Comparison of ENCODE assay signal across 15 cellular contexts in genomic region chr18:37567994-37568359, GRCh38. TPM values are rescaled to one million over a fixed set of nuclear protein-coding genes. Genes with fewer than 3 reads are reported as not detected.
DNase-seq lines count a peak whose midpoint lies in the region; ATAC-seq, FAIRE-seq and TF ChIP-seq lines count a peak whose summit lies in the region.
"Had no signal": no experiment of that assay in that cellular context is flagged by ENCODE, and none has a peak within 500 bp of the region (broad histone marks: within the 10 kb centered on the region; RNA-seq: fewer than 3 reads in every experiment).

No MANE protein-coding gene starts in this region.

- no peaks in the 10 kb centered on the region for H4K20me1 ChIP-seq in hepatocyte (ENCODE audit: insufficient read depth, poor library complexity, severe bottlenecking)

- no peak overlapping the region for H3K4me3 ChIP-seq in hepatocyte

- FAIRE-seq in RCC 7860 (lab: Jason Lieb, UNC): no peak
- FAIRE-seq: A549, H54 had no signal

- H2AFZ ChIP-seq in hepatocyte: no peak overlapping the region

- no peaks in the 10 kb centered on the region for H3K36me3 ChIP-seq in hepatocyte (replicated peaks; ENCODE audit: insufficient read depth, low read depth)

- H3K4me3 Mint-ChIP-seq in activated T-cell treated with anti-CD3 and anti-CD28 coated beads, Interleukin-2, amount 50 U/mL, for 72 hours: peak overlapping the region; percentile 31 to 55
- H3K4me3 Mint-ChIP-seq in activated T-cell treated with anti-CD3 and anti-CD28 coated beads, Interleukin-2, amount 50 U/mL, for 24 hours: no peak overlapping the region
- peak overlapping the region; percentile 15 to 55 (median 22) for H3K4me3 Mint-ChIP-seq in T-cell
- H3K4me3 Mint-ChIP-seq in stimulated activated effector memory CD8-positive, alpha-beta T cell treated with anti-CD3 and anti-CD28 coated beads, Interleukin-12 subunit alpha, Interleukin-12 subunit beta, amount 100 ng/mL, for 72 hours: no peak overlapping the region

- H3K9me3 Mint-ChIP-seq in activated T-cell treated with anti-CD3 and anti-CD28 coated beads, Interleukin-2, amount 50 U/mL, for 72 hours: no peaks in the 10 kb centered on the region
- H3K9me3 Mint-ChIP-seq in activated T-cell treated with anti-CD3 and anti-CD28 coated beads, Interleukin-2, amount 50 U/mL, for 24 hours: no peaks in the 10 kb centered on the region
- no peaks in the 10 kb centered on the region for H3K9me3 Mint-ChIP-seq in T-cell
- no peaks in the 10 kb centered on the region for H3K9me3 Mint-ChIP-seq in stimulated activated effector memory CD8-positive, alpha-beta T cell treated with anti-CD3 and anti-CD28 coated beads, Interleukin-12 subunit alpha, Interleukin-12 subunit beta, amount 100 ng/mL, for 72 hours

- H3K36me3 Mint-ChIP-seq in activated T-cell treated with anti-CD3 and anti-CD28 coated beads, Interleukin-2, amount 50 U/mL, for 72 hours (ENCODE audit: insufficient read depth in 2 of 2): peaks cover 0 to 3% of the 10 kb centered on the region in 2 donors
- no peaks in the 10 kb centered on the region for H3K36me3 Mint-ChIP-seq in activated T-cell treated with anti-CD3 and anti-CD28 coated beads, Interleukin-2, amount 50 U/mL, for 24 hours (ENCODE audit: low read depth)
- no peaks in the 10 kb centered on the region for H3K36me3 Mint-ChIP-seq in T-cell
- no peaks in the 10 kb centered on the region for H3K36me3 Mint-ChIP-seq in stimulated activated effector memory CD8-positive, alpha-beta T cell treated with anti-CD3 and anti-CD28 coated beads, Interleukin-12 subunit alpha, Interleukin-12 subunit beta, amount 100 ng/mL, for 72 hours

- H3K4me1 Mint-ChIP-seq in activated T-cell treated with anti-CD3 and anti-CD28 coated beads, Interleukin-2, amount 50 U/mL, for 72 hours (ENCODE audit: low read depth): peaks cover 6% of the 10 kb centered on the region
- H3K4me1 Mint-ChIP-seq in activated T-cell treated with anti-CD3 and anti-CD28 coated beads, Interleukin-2, amount 50 U/mL, for 24 hours (ENCODE audit: low read depth): peaks cover 18% of the 10 kb centered on the region
- peaks cover 16 to 20% (median 20%) of the 10 kb centered on the region in 3 donors for H3K4me1 Mint-ChIP-seq in T-cell
- H3K4me1 Mint-ChIP-seq in stimulated activated effector memory CD8-positive, alpha-beta T cell treated with anti-CD3 and anti-CD28 coated beads, Interleukin-12 subunit alpha, Interleukin-12 subunit beta, amount 100 ng/mL, for 72 hours: peaks cover 17% of the 10 kb centered on the region

- peak; percentile 36 to 59 for ATAC-seq in activated T-cell treated with anti-CD3 and anti-CD28 coated beads, Interleukin-2, amount 50 U/mL, for 72 hours (replicated peaks in 1 of 2)
- ATAC-seq in T-cell (replicated peaks in 1 of 4) (no peak), HG02870 (IDR thresholded peaks at IDR 0.05; ENCODE audit: unreplicated experiment) (no peak)
- peak; percentile 11 for ATAC-seq in stimulated activated effector memory CD8-positive, alpha-beta T cell treated with anti-CD3 and anti-CD28 coated beads, Interleukin-12 subunit alpha, Interleukin-12 subunit beta, amount 100 ng/mL, for 72 hours
- ATAC-seq: A549, foreskin keratinocyte had no signal

- TF ChIP-seq CTCF in hepatocyte (IDR thresholded peaks at IDR 0.05; ENCODE audit: poor library complexity): no peak

- no peak overlapping the region for H3K27ac Mint-ChIP-seq in activated T-cell treated with anti-CD3 and anti-CD28 coated beads, Interleukin-2, amount 50 U/mL, for 72 hours
- no peak overlapping the region for H3K27ac Mint-ChIP-seq in activated T-cell treated with anti-CD3 and anti-CD28 coated beads, Interleukin-2, amount 50 U/mL, for 24 hours
- no peak overlapping the region for H3K27ac Mint-ChIP-seq in T-cell
- H3K27ac Mint-ChIP-seq in stimulated activated effector memory CD8-positive, alpha-beta T cell treated with anti-CD3 and anti-CD28 coated beads, Interleukin-12 subunit alpha, Interleukin-12 subunit beta, amount 100 ng/mL, for 72 hours: no peak overlapping the region

- POLR2A ChIA-PET in T-cell (lab: Charles Lee): interaction anchor here in 1 of 2 donors (0.8 kb wide), 1 partner anchor 1913 kb away, joined by 3 read pairs; no protein-coding TSS in a partner anchor

- H3K9me3 ChIP-seq in hepatocyte (ENCODE audit: low read depth): no peaks in the 10 kb centered on the region
- H3K9me3 ChIP-seq: A549, SK-N-SH had no signal

- H3K9me2 ChIP-seq in hepatocyte (replicated peaks; ENCODE audit: insufficient read depth): no peaks in the 10 kb centered on the region
- H3K9me2 ChIP-seq: SK-N-SH had no signal

- DNase-seq in activated T-cell treated with anti-CD3 and anti-CD28 coated beads, Interleukin-2, amount 50 U/mL, for 72 hours: no peak
- no peak for DNase-seq in activated T-cell treated with anti-CD3 and anti-CD28 coated beads, Interleukin-2, amount 50 U/mL, for 24 hours
- no peak for DNase-seq in T-cell
- DNase-seq in hepatocyte (ENCODE audit: low spot score): no peak
- no peak for DNase-seq in stimulated activated effector memory CD8-positive, alpha-beta T cell treated with anti-CD3 and anti-CD28 coated beads, Interleukin-12 subunit alpha, Interleukin-12 subunit beta, amount 100 ng/mL, for 72 hours (ENCODE audit: low spot score in 2 of 2)
- no peak for DNase-seq in RCC 7860 (ENCODE audit: low spot score)
- no peak for DNase-seq in NCI-H1436 (lab: John Stamatoyannopoulos, UW)
- DNase-seq: activated CD8-positive, alpha-beta memory T cell treated with anti-CD3 and anti-CD28 coated beads, Interleukin-2, amount 50 U/mL, for 48 hours; foreskin keratinocyte; NCI-H2029 treated with DMSO at 0.1 percent for 48 hours had no signal

- peaks cover 84% of the 10 kb centered on the region for H3K27me3 ChIP-seq in hepatocyte

- H3K4me1 ChIP-seq in hepatocyte (ENCODE audit: insufficient read depth): peaks cover 14% of the 10 kb centered on the region
- H3K4me1 ChIP-seq: foreskin keratinocyte had no signal

- peak overlapping the region; percentile 95 for H3K4me2 ChIP-seq in hepatocyte

- CTCF ChIA-PET in T-cell (lab: Charles Lee): no interaction called here

- peaks cover 63% of the 10 kb centered on the region for H3K27me3 Mint-ChIP-seq in activated T-cell treated with anti-CD3 and anti-CD28 coated beads, Interleukin-2, amount 50 U/mL, for 72 hours (ENCODE audit: low read depth)
- H3K27me3 Mint-ChIP-seq in activated T-cell treated with anti-CD3 and anti-CD28 coated beads, Interleukin-2, amount 50 U/mL, for 24 hours: peaks cover 67% of the 10 kb centered on the region
- peaks cover 57 to 70% of the 10 kb centered on the region in 2 donors for H3K27me3 Mint-ChIP-seq in T-cell

- no peak overlapping the region for H3K27ac ChIP-seq in hepatocyte
- H3K27ac ChIP-seq: A549, foreskin keratinocyte, VCaP had no signal

- WGBS in hepatocyte (ENCODE audit: low lambda C conversion rate, missing lambda C conversion rate): 56% methylated on average over 10 of the region's 10 CpGs

- H3K79me2 ChIP-seq in hepatocyte: no peaks in the 10 kb centered on the region

RNA-seq across cellular contexts. Expression of gene CELF4, which starts 2.4 kb away (rescaled TPM):
- total RNA-seq in activated T-cell treated with anti-CD3 and anti-CD28 coated beads, Interleukin-2, amount 50 U/mL, for 72 hours: not detected
- not detected for total RNA-seq in T-cell
- 1.3 and 3.2 TPM in 2 replicates for total RNA-seq in hepatocyte
- 2.4 and 2.9 TPM in 2 replicates for polyA plus RNA-seq in hepatocyte
- total RNA-seq: foreskin keratinocyte had no signal
- polyA plus RNA-seq: foreskin keratinocyte had no signal

Comparison
In these comparisons a context has a peak if more than half of its experiments do, and no peak if none do; other contexts are left out.
1. H3K4me3 Mint-ChIP-seq: peak in activated T-cell treated with anti-CD3 and anti-CD28 coated beads, Interleukin-2, amount 50 U/mL, for 72 hours (2 of 2) and T-cell (3 of 3); none in activated T-cell treated with anti-CD3 and anti-CD28 coated beads, Interleukin-2, amount 50 U/mL, for 24 hours (single experiment) and stimulated activated effector memory CD8-positive, alpha-beta T cell treated with anti-CD3 and anti-CD28 coated beads, Interleukin-12 subunit alpha, Interleukin-12 subunit beta, amount 100 ng/mL, for 72 hours (single experiment).
2. ATAC-seq: peak in activated T-cell treated with anti-CD3 and anti-CD28 coated beads, Interleukin-2, amount 50 U/mL, for 72 hours (2 of 2) and stimulated activated effector memory CD8-positive, alpha-beta T cell treated with anti-CD3 and anti-CD28 coated beads, Interleukin-12 subunit alpha, Interleukin-12 subunit beta, amount 100 ng/mL, for 72 hours (single experiment); none in T-cell (0 of 4) and HG02870 (single experiment).